Comparison of ENCODE assay signal across 9 cellular contexts in genomic region chr7:30286749-30287148, GRCh38. TPM values are rescaled to one million over a fixed set of nuclear protein-coding genes. Genes with fewer than 3 reads are reported as not detected.
DNase-seq lines count a peak whose midpoint lies in the region; ATAC-seq and TF ChIP-seq lines count a peak whose summit lies in the region.
"Had no signal": no experiment of that assay in that cellular context is flagged by ENCODE, and none has a peak within 500 bp of the region (broad histone marks: within the 10 kb centered on the region; RNA-seq: fewer than 3 reads in every experiment).

No MANE protein-coding gene starts in this region.

- WGBS in liver: 53% methylated on average over 11 of the region's 11 CpGs

- H3K36me3 Mint-ChIP-seq in activated naive CD4-positive, alpha-beta T cell treated with anti-CD3 and anti-CD28 coated beads for 36 hours (ENCODE audit: low read depth): peaks cover 4% of the 10 kb centered on the region
- H3K36me3 Mint-ChIP-seq in activated naive CD8-positive, alpha-beta T cell treated with anti-CD3 and anti-CD28 coated beads, Interleukin-2, amount 50 U/mL, for 24 hours (ENCODE audit: low read depth): peaks cover 11% of the 10 kb centered on the region
- peaks cover 3% of the 10 kb centered on the region for H3K36me3 Mint-ChIP-seq in type B pancreatic cell

- peaks cover 50% of the 10 kb centered on the region for H3K4me1 Mint-ChIP-seq in activated naive CD4-positive, alpha-beta T cell treated with anti-CD3 and anti-CD28 coated beads for 36 hours (ENCODE audit: low read depth)
- H3K4me1 Mint-ChIP-seq in activated naive CD8-positive, alpha-beta T cell treated with anti-CD3 and anti-CD28 coated beads, Interleukin-2, amount 50 U/mL, for 24 hours: peaks cover 59% of the 10 kb centered on the region
- H3K4me1 Mint-ChIP-seq in type B pancreatic cell (ENCODE audit: unreplicated experiment): peaks cover 33% of the 10 kb centered on the region

- CTCF ChIA-PET in activated naive CD4-positive, alpha-beta T cell treated with anti-CD3 and anti-CD28 coated beads for 36 hours (lab: Charles Lee): interaction anchor here (1.6 kb wide), 1 partner anchor 35 kb away, joined by 3 read pairs; no protein-coding TSS in a partner anchor

- peak overlapping the region; percentile 82 to 97 (median 95) for H3K4me3 ChIP-seq in liver (ENCODE audit: low read depth in 1 of 3, low read length in 3 of 3)

- peaks cover 0 to 19% (median 5%) of the 10 kb centered on the region in 4 donors for H3K4me1 ChIP-seq in liver (ENCODE audit: control insufficient read depth in 4 of 4, insufficient read depth in 4 of 4, low read length in 3 of 4)

- intact Hi-C loops in activated naive CD4-positive, alpha-beta T cell treated with anti-CD3 and anti-CD28 coated beads for 36 hours (cut with micrococcal nuclease): loop anchor here (1.0 kb wide), 1 partner anchor 22 kb away; no protein-coding TSS in a partner anchor

- H3K27ac Mint-ChIP-seq in activated naive CD4-positive, alpha-beta T cell treated with anti-CD3 and anti-CD28 coated beads for 36 hours: no peak overlapping the region
- peak overlapping the region; percentile 98 for H3K27ac Mint-ChIP-seq in activated naive CD8-positive, alpha-beta T cell treated with anti-CD3 and anti-CD28 coated beads, Interleukin-2, amount 50 U/mL, for 24 hours
- peak overlapping the region; percentile 96 for H3K27ac Mint-ChIP-seq in type B pancreatic cell

- peaks cover 1% of the 10 kb centered on the region for H3K9me3 Mint-ChIP-seq in activated naive CD4-positive, alpha-beta T cell treated with anti-CD3 and anti-CD28 coated beads for 36 hours
- H3K9me3 Mint-ChIP-seq in activated naive CD8-positive, alpha-beta T cell treated with anti-CD3 and anti-CD28 coated beads, Interleukin-2, amount 50 U/mL, for 24 hours: no peaks in the 10 kb centered on the region
- peaks cover 7% of the 10 kb centered on the region for H3K9me3 Mint-ChIP-seq in type B pancreatic cell

- H3K36me3 ChIP-seq in liver (ENCODE audit: control insufficient read depth in 4 of 4, insufficient read depth in 3 of 4, low read depth in 1 of 4, low read length in 3 of 4): no peaks in the 10 kb centered on the region

- TF ChIP-seq CTCF in liver (IDR thresholded peaks at IDR 0.05; ENCODE audit: low read depth, low read length, missing input control) (no peak), type B pancreatic cell (conservative IDR thresholded peaks at IDR 0.05) (no peak)

- no peaks in the 10 kb centered on the region for H3K27me3 Mint-ChIP-seq in activated naive CD4-positive, alpha-beta T cell treated with anti-CD3 and anti-CD28 coated beads for 36 hours (ENCODE audit: low read depth)
- H3K27me3 Mint-ChIP-seq in activated naive CD8-positive, alpha-beta T cell treated with anti-CD3 and anti-CD28 coated beads, Interleukin-2, amount 50 U/mL, for 24 hours: no peaks in the 10 kb centered on the region
- no peaks in the 10 kb centered on the region for H3K27me3 Mint-ChIP-seq in type B pancreatic cell

- ATAC-seq in activated naive CD8-positive, alpha-beta T cell treated with anti-CD3 and anti-CD28 coated beads, Interleukin-2, amount 50 U/mL, for 24 hours: no peak
- no peak for ATAC-seq in HG02642 (IDR thresholded peaks at IDR 0.05; ENCODE audit: poor library complexity, unreplicated experiment)

- H3K4me3 Mint-ChIP-seq in activated naive CD4-positive, alpha-beta T cell treated with anti-CD3 and anti-CD28 coated beads for 36 hours: peak overlapping the region; percentile 96
- H3K4me3 Mint-ChIP-seq in activated naive CD8-positive, alpha-beta T cell treated with anti-CD3 and anti-CD28 coated beads, Interleukin-2, amount 50 U/mL, for 24 hours: peak overlapping the region; percentile 97
- H3K4me3 Mint-ChIP-seq in type B pancreatic cell: peak overlapping the region; percentile 96

- H3K9me3 ChIP-seq in liver (ENCODE audit: control insufficient read depth in 4 of 4, low read length in 3 of 4): no peaks in the 10 kb centered on the region

- H3K27me3 ChIP-seq in liver (ENCODE audit: control insufficient read depth in 4 of 4, insufficient read depth in 4 of 4, low read length in 3 of 4): no peaks in the 10 kb centered on the region

- DNase-seq in activated naive CD4-positive, alpha-beta T cell treated with anti-CD3 and anti-CD28 coated beads for 36 hours: no peak
- DNase-seq in activated naive CD4-positive, alpha-beta T cell treated with Interleukin-2 at 50 U/mL for 16 hours: no peak
- no peak for DNase-seq in activated naive CD8-positive, alpha-beta T cell treated with anti-CD3 and anti-CD28 coated beads, Interleukin-2, amount 50 U/mL, for 24 hours
- DNase-seq in type B pancreatic cell (ENCODE audit: extremely low spot score, unreplicated experiment) (no peak), KG1 (lab: John Stamatoyannopoulos, UW) (no peak)
- no peak for DNase-seq in activated CD4-positive, CD25-positive, alpha-beta regulatory T cell treated with anti-CD3 and anti-CD28 coated beads, Interleukin-2, amount 50 U/mL, for 72 hours
- DNase-seq: SHP77 treated with DMSO at 0.1 percent for 48 hours had no signal

- no peak for TF ChIP-seq RAD21 in liver (IDR thresholded peaks at IDR 0.05)

- peak overlapping the region; percentile 7 to 9 for H3K27ac ChIP-seq in liver (ENCODE audit: low read depth in 1 of 2, low read length in 2 of 2)

- H3K9ac ChIP-seq in liver (ENCODE audit: low read depth in 1 of 2, low read length in 2 of 2): peak overlapping the region in 1 of 2 donors; percentile 56

TF ChIP-seq in liver, 16 proteins besides CTCF, POLR2A, EP300 and RAD21:
- no peak for TF ChIP-seq ATF3 (IDR thresholded peaks at IDR 0.05)
- no peak for TF ChIP-seq YY1 (IDR thresholded peaks at IDR 0.05)
- no peak for TF ChIP-seq GABPA (IDR thresholded peaks at IDR 0.05 in 1 of 2, conservative IDR thresholded peaks at IDR 0.05 in 1 of 2)
- TF ChIP-seq FOXA1 (IDR thresholded peaks at IDR 0.05): no peak
- TF ChIP-seq ZBTB33 (IDR thresholded peaks at IDR 0.05): no peak

RNA-seq across cellular contexts. Expression of gene ZNRF2, which starts 2.4 kb away (rescaled TPM):
- 10 to 100 TPM; 10.4 to 10.5 TPM for total RNA-seq in activated naive CD4-positive, alpha-beta T cell treated with anti-CD3 and anti-CD28 coated beads for 36 hours
- total RNA-seq in liver (10 to 100 TPM; 16.6 to 30.0 TPM), type B pancreatic cell (ENCODE audit: low replicate concordance) (11.2 and 15.6 TPM in 2 replicates)
- polyA plus RNA-seq in liver: 1 to 10 TPM; 6.9 to 8.8 TPM
